13 cellular contexts compared by ENCODE assay signal in genomic region chrX:97102938-97103337, GRCh38.
"Had no signal": no experiment of that assay in that cellular context is flagged by ENCODE, and none has a peak within 500 bp of the region (broad histone marks: within the 10 kb centered on the region; RNA-seq: fewer than 3 reads in every experiment).

No MANE protein-coding gene starts in this region.

- H3K4me3 Mint-ChIP-seq: activated T-helper 17 cell treated with anti-CD3 and anti-CD28 coated beads, Interleukin-2, amount 50 U/mL, for 72 hours; endodermal cell; naive thymus-derived CD8-positive, alpha-beta T cell had no signal

- H3K27ac Mint-ChIP-seq: activated T-helper 17 cell treated with anti-CD3 and anti-CD28 coated beads, Interleukin-2, amount 50 U/mL, for 72 hours; endodermal cell; naive thymus-derived CD8-positive, alpha-beta T cell had no signal

- H3K4me1 Mint-ChIP-seq: activated T-helper 17 cell treated with anti-CD3 and anti-CD28 coated beads, Interleukin-2, amount 50 U/mL, for 72 hours had no signal

- H3K9me3 Mint-ChIP-seq: activated T-helper 17 cell treated with anti-CD3 and anti-CD28 coated beads, Interleukin-2, amount 50 U/mL, for 72 hours; endodermal cell; naive thymus-derived CD8-positive, alpha-beta T cell had no signal

- H3K27me3 Mint-ChIP-seq: activated T-helper 17 cell treated with anti-CD3 and anti-CD28 coated beads, Interleukin-2, amount 50 U/mL, for 72 hours; naive thymus-derived CD8-positive, alpha-beta T cell had no signal

- DNase-seq: activated naive CD4-positive, alpha-beta T cell treated with Interleukin-2 at 50 U/mL for 16 hours; activated T-cell treated with anti-CD3 and anti-CD28 coated beads for 4 hours; anterior cingulate cortex; endodermal cell; islet precursor cell; naive thymus-derived CD8-positive, alpha-beta T cell; stimulated activated CD4-positive, alpha-beta T cell treated with anti-CD3 and anti-CD28 coated beads, Interleukin-1b, Interleukin-23, amount 100 ng/mL, for 48 hours; tibial artery; uterus had no signal

- ATAC-seq: activated CD4-positive, CD25-positive, alpha-beta regulatory T cell treated with anti-CD3 and anti-CD28 coated beads, Interleukin-2, amount 50 U/mL, for 24 hours; activated T-helper 17 cell treated with anti-CD3 and anti-CD28 coated beads, Interleukin-2, amount 50 U/mL, for 72 hours; gastroesophageal sphincter; left lobe of liver; naive thymus-derived CD8-positive, alpha-beta T cell had no signal
